Comparison of ENCODE assay signal across 24 cellular contexts in the genomic region with DNA sequence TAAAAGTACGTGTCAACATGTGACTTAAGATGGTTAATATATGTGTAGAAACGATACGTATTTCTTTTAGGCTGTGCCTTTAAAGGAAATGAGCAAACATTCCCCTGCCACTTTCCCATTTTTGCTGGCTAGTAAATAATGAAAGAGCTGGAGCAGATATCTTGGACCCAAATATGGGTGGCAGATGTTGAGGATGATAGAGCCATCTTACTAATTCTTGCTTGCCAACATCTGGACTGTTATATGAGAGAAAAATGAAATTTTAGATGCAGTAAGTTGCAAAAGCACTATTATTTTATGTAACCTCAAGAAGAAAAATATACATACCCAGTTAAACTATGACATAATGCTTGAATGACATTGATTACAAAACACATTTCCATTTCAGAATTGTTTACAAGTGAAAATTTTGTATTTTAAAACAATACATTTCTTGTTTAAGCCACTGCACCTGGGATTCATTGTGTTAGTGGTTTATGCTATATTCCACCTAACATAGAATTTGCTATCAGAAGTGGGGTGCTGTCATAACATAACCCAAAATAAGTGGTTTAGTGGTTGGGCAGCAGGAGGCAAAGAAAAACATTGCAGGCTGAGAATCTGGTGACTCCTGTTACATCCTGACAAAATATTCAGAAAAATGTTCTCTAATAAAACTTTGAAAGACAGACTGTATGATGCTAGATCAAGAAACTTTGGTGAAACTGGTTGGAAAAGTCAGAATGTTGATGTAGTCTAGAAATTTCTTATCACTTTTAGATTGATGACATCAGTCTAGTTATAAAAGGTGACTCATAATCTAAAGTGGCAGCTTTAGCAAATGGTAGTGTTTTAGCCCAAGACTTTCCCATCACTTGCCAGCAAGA.
"Had no signal": no experiment of that assay in that cellular context is flagged by ENCODE, and none has a peak within 500 bp of the region (broad histone marks: within the 10 kb centered on the region; RNA-seq: fewer than 3 reads in every experiment).

No MANE protein-coding gene starts in this region.

- H3K9me3 ChIP-seq: gastroesophageal sphincter, tibial artery had no signal

- H3K27me3 ChIP-seq: gastroesophageal sphincter, heart left ventricle, tibial artery had no signal

- H3K27ac Mint-ChIP-seq: activated CD4-positive, alpha-beta memory T cell treated with anti-CD3 and anti-CD28 coated beads, Interleukin-2, amount 10 ng/mL, durations not matched to agents 7 days and 5 days; activated naive CD8-positive, alpha-beta T cell treated with anti-CD3 and anti-CD28 coated beads for 36 hours; brain; effector memory CD8-positive, alpha-beta T cell; mesothelial cell of epicardium; nephron; T-helper 2 cell treated with Interferon-gamma antibody and Interleukin-4, amounts not matched to agents 5 μg/mL and 100 μg/mL, for 36 hours; WTC11 had no signal

- H3K36me3 ChIP-seq: gastroesophageal sphincter, heart left ventricle, tibial artery had no signal

- H3K27me3 Mint-ChIP-seq: activated CD4-positive, alpha-beta memory T cell treated with anti-CD3 and anti-CD28 coated beads, Interleukin-2, amount 10 ng/mL, durations not matched to agents 7 days and 5 days; activated naive CD8-positive, alpha-beta T cell treated with anti-CD3 and anti-CD28 coated beads for 36 hours; effector memory CD8-positive, alpha-beta T cell had no signal

- H3K4me1 Mint-ChIP-seq: nephron had no signal

- H3K4me1 ChIP-seq: parathyroid adenoma had no signal

- H3K27ac ChIP-seq: epithelial cell of prostate, gastroesophageal sphincter, parathyroid adenoma, tibial artery had no signal

- FAIRE-seq: kidney, TTC549 had no signal

- H3K4me3 Mint-ChIP-seq: activated CD4-positive, alpha-beta memory T cell treated with anti-CD3 and anti-CD28 coated beads, Interleukin-2, amount 10 ng/mL, durations not matched to agents 7 days and 5 days; activated naive CD8-positive, alpha-beta T cell treated with anti-CD3 and anti-CD28 coated beads for 36 hours; brain; effector memory CD8-positive, alpha-beta T cell; mesothelial cell of epicardium; nephron; T-helper 2 cell treated with Interferon-gamma antibody and Interleukin-4, amounts not matched to agents 5 μg/mL and 100 μg/mL, for 36 hours; WTC11 had no signal

- H3K4me3 ChIP-seq: gastroesophageal sphincter, heart left ventricle, tibial artery had no signal

- ATAC-seq: effector memory CD8-positive, alpha-beta T cell; gastroesophageal sphincter; heart left ventricle; left lobe of liver; WTC11 had no signal

- H3K36me3 Mint-ChIP-seq: brain, mesothelial cell of epicardium had no signal

- DNase-seq: activated CD4-positive, alpha-beta memory T cell treated with anti-CD3 and anti-CD28 coated beads, Interleukin-2, amount 10 ng/mL, durations not matched to agents 7 days and 5 days; activated CD4-positive, alpha-beta T cell treated with anti-CD3 and anti-CD28 coated beads for 4 hours; activated naive CD8-positive, alpha-beta T cell treated with anti-CD3 and anti-CD28 coated beads for 36 hours; amygdala; caudate nucleus; effector memory CD8-positive, alpha-beta T cell; heart left ventricle; kidney; retina; stimulated activated CD4-positive, alpha-beta T cell treated with anti-CD3 and anti-CD28 coated beads, Interleukin-12 subunit alpha, Interleukin-12 subunit beta, amount 100 ng/mL, for 4 hours; stimulated activated CD4-positive, alpha-beta T cell treated with anti-CD3 and anti-CD28 coated beads, Interleukin-1b, Interleukin-23, amount 100 ng/mL, for 48 hours; stimulated activated CD8-positive, alpha-beta memory T cell treated with anti-CD3 and anti-CD28 coated beads, Interleukin-4, amount 100 ng/mL, for 48 hours; stimulated activated naive CD4-positive, alpha-beta T cell treated with Interleukin-2 at 50 U/mL for 16 hours; tibial artery had no signal
